Comparison of ENCODE assay signal across 19 cellular contexts in genomic region chr2:103165836-103166235, GRCh38.
DNase-seq lines count a peak whose midpoint lies in the region; FAIRE-seq and TF ChIP-seq lines count a peak whose summit lies in the region.
"Had no signal": no experiment of that assay in that cellular context is flagged by ENCODE, and none has a peak within 500 bp of the region (broad histone marks: within the 10 kb centered on the region; RNA-seq: fewer than 3 reads in every experiment).

No MANE protein-coding gene starts in this region.

- no peaks in the 10 kb centered on the region for H3K79me1 ChIP-seq in H9 (ENCODE audit: insufficient read depth, low read depth, low read length, poor library complexity, severe bottlenecking)

- no peak overlapping the region for H3K14ac ChIP-seq in H9 (ENCODE audit: insufficient read depth, low read length)

- H2BK15ac ChIP-seq in H9 (ENCODE audit: low read depth, low read length) = no peak overlapping the region

- H3K9me3 Mint-ChIP-seq in H9 (no peaks in the 10 kb centered on the region), glutamatergic neuron (ENCODE audit: unreplicated experiment) (no peaks in the 10 kb centered on the region), neural crest cell (peaks cover 4% of the 10 kb centered on the region)
- H3K9me3 Mint-ChIP-seq: CD14-positive monocyte had no signal

- no peak overlapping the region for H4K5ac ChIP-seq in H9 (ENCODE audit: insufficient read length, low read depth, low read length)

- WGBS in H9 (ENCODE audit: extremely low coverage, insufficient read length, low lambda C conversion rate) = no CpG with 5 or more reads among the region's 6 CpGs

- H3K23me2 ChIP-seq in H9 (ENCODE audit: insufficient read length, low read depth, low read length, poor library complexity, severe bottlenecking) = no peaks in the 10 kb centered on the region

- no peak overlapping the region for H3K9ac ChIP-seq in H9 (ENCODE audit: extremely low read depth, insufficient read length, low read length)
- H3K9ac ChIP-seq: BLaER1, GM23248 had no signal

- peaks cover 22 to 25% of the 10 kb centered on the region in 2 experiments for H3K4me1 Mint-ChIP-seq in H9
- peaks cover 4% of the 10 kb centered on the region for H3K4me1 Mint-ChIP-seq in glutamatergic neuron (ENCODE audit: low read depth, unreplicated experiment)
- H3K4me1 Mint-ChIP-seq in neural crest cell = peaks cover 18% of the 10 kb centered on the region
- H3K4me1 Mint-ChIP-seq: CD14-positive monocyte; CD4-positive, alpha-beta memory T cell had no signal

- H3K18ac ChIP-seq in H9 (ENCODE audit: insufficient read length, low read depth, low read length) = no peak overlapping the region

- no peak overlapping the region for H3T11ph ChIP-seq in H9 (ENCODE audit: low read length)

- peak overlapping the region; percentile 6 for H2AFZ ChIP-seq in H9 (ENCODE audit: low read length)
- H2AFZ ChIP-seq: GM23248 had no signal

- H3K27ac ChIP-seq in H9 (ENCODE audit: insufficient read length, low read depth, low read length) = no peak overlapping the region
- H3K27ac ChIP-seq: BLaER1, GM23248 had no signal

- H4K8ac ChIP-seq in H9 (replicated peaks; ENCODE audit: insufficient read length, low read depth, low read length) = no peak overlapping the region

- no peak overlapping the region for H2AK5ac ChIP-seq in H9 (ENCODE audit: insufficient read length, low read length)

- H2BK20ac ChIP-seq in H9 (ENCODE audit: low read depth, low read length, poor library complexity, severe bottlenecking) = no peak overlapping the region

- DNase-seq in H9 (no peak), bronchial epithelial cell (ENCODE audit: low read depth) (no peak), glutamatergic neuron (no peak), neural crest cell (ENCODE audit: low read depth, low spot score) (no peak), NCI-H345 treated with DMSO at 0.1 percent for 48 hours (lab: John Stamatoyannopoulos, UW; ENCODE audit: unreplicated experiment) (no peak), D341Med (ENCODE audit: low spot score) (no peak), SW480 (ENCODE audit: low spot score) (no peak)
- DNase-seq in activated naive CD4-positive, alpha-beta T cell (lab: John Stamatoyannopoulos, UW) = no peak
- DNase-seq: 8988T; CD4-positive, alpha-beta memory T cell; DMS 273 treated with DMSO at 0.1 percent for 48 hours; DND-41; GM23248; HCEC 1CT had no signal

- H3K56ac ChIP-seq in H9 (ENCODE audit: insufficient read length, low read depth, low read length) = no peak overlapping the region

- H3K4me3 Mint-ChIP-seq in H9 (no peak overlapping the region), glutamatergic neuron (ENCODE audit: unreplicated experiment) (peak overlapping the region; percentile 26), neural crest cell (no peak overlapping the region)
- H3K4me3 Mint-ChIP-seq: CD14-positive monocyte; CD4-positive, alpha-beta memory T cell had no signal

- no peaks in the 10 kb centered on the region for H3K9me3 ChIP-seq in H9 (ENCODE audit: control insufficient read depth, low read depth, low read length)
- H3K9me3 ChIP-seq: BLaER1 had no signal

- H3K79me2 ChIP-seq in H9 (ENCODE audit: insufficient read depth, low read length) = no peaks in the 10 kb centered on the region

- no peak overlapping the region for H4K91ac ChIP-seq in H9 (ENCODE audit: insufficient read length, low read depth, low read length)

- no peak overlapping the region for H2BK5ac ChIP-seq in H9 (ENCODE audit: insufficient read length, low read length)

- no peak overlapping the region for H3K4ac ChIP-seq in H9 (ENCODE audit: low read depth, low read length)

- H3K4me3 ChIP-seq in bronchial epithelial cell (ENCODE audit: low read depth, low read length) = no peak overlapping the region
- H3K4me3 ChIP-seq: BLaER1, GM23248 had no signal

- H3K27me3 ChIP-seq in H9 (ENCODE audit: insufficient read depth, low read length) (no peaks in the 10 kb centered on the region), bronchial epithelial cell (ENCODE audit: control insufficient read depth, insufficient read depth, low read length) (no peaks in the 10 kb centered on the region)
- H3K27me3 ChIP-seq: BLaER1 had no signal

- H3K23ac ChIP-seq in H9 (ENCODE audit: insufficient read length, low read depth, low read length) = no peak overlapping the region

- H3K36me3 ChIP-seq in bronchial epithelial cell (ENCODE audit: control insufficient read depth, insufficient read depth, low read length) = no peaks in the 10 kb centered on the region
- H3K36me3 ChIP-seq: BLaER1 had no signal

- peak; percentile 75 for FAIRE-seq in bronchial epithelial cell (lab: Jason Lieb, UNC)
- FAIRE-seq: G401.6, GM12891, GM18507 had no signal

- H3K36me3 Mint-ChIP-seq in H9 (ENCODE audit: insufficient read depth in 1 of 3, low read depth in 3 of 3) (no peaks in the 10 kb centered on the region; a peak in 1 of 7 replicates), glutamatergic neuron (ENCODE audit: unreplicated experiment) (no peaks in the 10 kb centered on the region), neural crest cell (ENCODE audit: low read depth) (no peaks in the 10 kb centered on the region)
- H3K36me3 Mint-ChIP-seq: CD14-positive monocyte; CD4-positive, alpha-beta memory T cell had no signal

- no peaks in the 10 kb centered on the region for H4K20me1 ChIP-seq in H9 (ENCODE audit: control insufficient read depth, insufficient read depth, insufficient read length)
- H4K20me1 ChIP-seq: BLaER1 had no signal

- H3K27me3 Mint-ChIP-seq in H9 (ENCODE audit: low read depth) (peaks cover 4% of the 10 kb centered on the region; the same call in 1 of the 2 replicates), glutamatergic neuron (ENCODE audit: unreplicated experiment) (peaks cover 3% of the 10 kb centered on the region), neural crest cell (ENCODE audit: low read depth) (peaks cover 5% of the 10 kb centered on the region)
- H3K27me3 Mint-ChIP-seq: CD4-positive, alpha-beta memory T cell had no signal

- no peak overlapping the region for H3K4me2 ChIP-seq in H9 (ENCODE audit: insufficient read depth, insufficient read length, low read length)
- H3K4me2 ChIP-seq: BLaER1 had no signal

- no peaks in the 10 kb centered on the region for H3K4me1 ChIP-seq in H9 (ENCODE audit: insufficient read depth, low read length)
- H3K4me1 ChIP-seq: BLaER1 had no signal

- no peak overlapping the region for H3K27ac Mint-ChIP-seq in H9
- no peak overlapping the region for H3K27ac Mint-ChIP-seq in glutamatergic neuron (ENCODE audit: unreplicated experiment)
- H3K27ac Mint-ChIP-seq in neural crest cell (ENCODE audit: unreplicated experiment) = peak overlapping the region; percentile 6
- H3K27ac Mint-ChIP-seq: CD14-positive monocyte; CD4-positive, alpha-beta memory T cell had no signal

- H2BK12ac ChIP-seq in H9 (ENCODE audit: insufficient read length, low read depth, low read length) = no peak overlapping the region

- H2BK120ac ChIP-seq in H9 (ENCODE audit: low read depth, low read length, poor library complexity, severe bottlenecking) = no peak overlapping the region

- no peak for TF ChIP-seq CTCF in H9 (conservative IDR thresholded peaks at IDR 0.05)
- no peak for TF ChIP-seq CTCF in bronchial epithelial cell (IDR thresholded peaks at IDR 0.05; ENCODE audit: insufficient read depth, low read length, severe bottlenecking)
- TF ChIP-seq CTCF in glutamatergic neuron (IDR thresholded peaks at IDR 0.05; ENCODE audit: partially characterized antibody, unreplicated experiment) = no peak
- TF ChIP-seq CTCF in neural crest cell (conservative IDR thresholded peaks at IDR 0.05) = no peak
